In genomic region chr11:26837154-26837553, GRCh38 we compare ENCODE assay signal across 28 cellular contexts.
"Had no signal": no experiment of that assay in that cellular context is flagged by ENCODE, and none has a peak within 500 bp of the region (broad histone marks: within the 10 kb centered on the region; RNA-seq: fewer than 3 reads in every experiment).

No MANE protein-coding gene starts in this region.

- ATAC-seq: left cardiac atrium; left lung; lower lobe of right lung; naive thymus-derived CD8-positive, alpha-beta T cell; pancreas; right lobe of liver; stimulated activated memory B cell treated with anti-CD40 and anti-IgM and Interleukin-4, amounts not matched to agents 10 μg/mL and 1 μg/mL and 100 μg/mL, for 72 hours; stimulated activated naive CD8-positive, alpha-beta T cell treated with anti-CD3 and anti-CD28 coated beads, Interleukin-15, amount 100 ng/mL, for 72 hours had no signal

- H3K27me3 Mint-ChIP-seq: naive thymus-derived CD8-positive, alpha-beta T cell; stimulated activated memory B cell treated with anti-CD40 and anti-IgM and Interleukin-4, amounts not matched to agents 10 μg/mL and 1 μg/mL and 100 μg/mL, for 72 hours; stimulated activated naive CD8-positive, alpha-beta T cell treated with anti-CD3 and anti-CD28 coated beads, Interleukin-15, amount 100 ng/mL, for 72 hours; type B pancreatic cell had no signal

- H3K27ac Mint-ChIP-seq: naive thymus-derived CD8-positive, alpha-beta T cell; nephron; stimulated activated memory B cell treated with anti-CD40 and anti-IgM and Interleukin-4, amounts not matched to agents 10 μg/mL and 1 μg/mL and 100 μg/mL, for 72 hours; stimulated activated naive CD8-positive, alpha-beta T cell treated with anti-CD3 and anti-CD28 coated beads, Interleukin-15, amount 100 ng/mL, for 72 hours; type B pancreatic cell had no signal

- H3K36me3 Mint-ChIP-seq: naive thymus-derived CD8-positive, alpha-beta T cell; stimulated activated memory B cell treated with anti-CD40 and anti-IgM and Interleukin-4, amounts not matched to agents 10 μg/mL and 1 μg/mL and 100 μg/mL, for 72 hours; type B pancreatic cell had no signal

- H3K9me3 ChIP-seq: left lung, lower lobe of right lung, pancreas, prostate gland, right atrium auricular region, right lobe of liver, tibial nerve, uterus had no signal

- H3K9me3 Mint-ChIP-seq: nephron, type B pancreatic cell had no signal

- H3K36me3 ChIP-seq: left lung, lower lobe of right lung, pancreas, prostate gland, right atrium auricular region, right lobe of liver, tibial nerve, uterus had no signal

- DNase-seq: hippocampal formation; left cardiac atrium; left lung; lower lobe of right lung; mammary epithelial cell; mesenchymal stem cell; naive thymus-derived CD8-positive, alpha-beta T cell; nucleus accumbens; pancreas; posterior cingulate gyrus; right lobe of liver; stimulated activated CD4-positive, alpha-beta T cell treated with anti-CD3 and anti-CD28 coated beads, Interleukin-1b, Interleukin-23, amount 100 ng/mL, for 48 hours; stimulated activated CD4-positive, alpha-beta T cell treated with anti-CD3 and anti-CD28 coated beads, Interleukin-2, amount 100 ng/mL, for 48 hours; stimulated activated CD4-positive, alpha-beta T cell treated with anti-CD3 and anti-CD28 coated beads, Interleukin-4, amount 100 ng/mL, for 4 hours; stimulated activated CD8-positive, alpha-beta memory T cell treated with anti-CD3 and anti-CD28 coated beads, Interleukin-4, amount 100 ng/mL, for 48 hours; stimulated activated naive CD4-positive, alpha-beta T cell treated with Interleukin-2 at 50 U/mL for 16 hours; stimulated activated naive CD8-positive, alpha-beta T cell treated with anti-CD3 and anti-CD28 coated beads, Interleukin-15, amount 100 ng/mL, for 72 hours; substantia nigra; uterus had no signal

- H3K4me3 Mint-ChIP-seq: naive thymus-derived CD8-positive, alpha-beta T cell; nephron; neural crest cell; stimulated activated memory B cell treated with anti-CD40 and anti-IgM and Interleukin-4, amounts not matched to agents 10 μg/mL and 1 μg/mL and 100 μg/mL, for 72 hours; stimulated activated naive CD8-positive, alpha-beta T cell treated with anti-CD3 and anti-CD28 coated beads, Interleukin-15, amount 100 ng/mL, for 72 hours; type B pancreatic cell had no signal

- H3K4me1 ChIP-seq: left lung, lower lobe of right lung, pancreas, prostate gland, right atrium auricular region, right lobe of liver had no signal

- FAIRE-seq: keratinocyte, pancreas had no signal

- H3K4me1 Mint-ChIP-seq: naive thymus-derived CD8-positive, alpha-beta T cell; neural crest cell; stimulated activated memory B cell treated with anti-CD40 and anti-IgM and Interleukin-4, amounts not matched to agents 10 μg/mL and 1 μg/mL and 100 μg/mL, for 72 hours; stimulated activated naive CD8-positive, alpha-beta T cell treated with anti-CD3 and anti-CD28 coated beads, Interleukin-15, amount 100 ng/mL, for 72 hours had no signal

- H3K27ac ChIP-seq: left lung, lower lobe of right lung, pancreas, prostate gland, right atrium auricular region, right lobe of liver, tibial nerve, uterus had no signal

- H3K4me3 ChIP-seq: left lung, lower lobe of right lung, pancreas, prostate gland, right atrium auricular region, right lobe of liver, smooth muscle cell, tibial nerve, uterus had no signal
